ENCODE assay signal across 8 cellular contexts in the genomic region with DNA sequence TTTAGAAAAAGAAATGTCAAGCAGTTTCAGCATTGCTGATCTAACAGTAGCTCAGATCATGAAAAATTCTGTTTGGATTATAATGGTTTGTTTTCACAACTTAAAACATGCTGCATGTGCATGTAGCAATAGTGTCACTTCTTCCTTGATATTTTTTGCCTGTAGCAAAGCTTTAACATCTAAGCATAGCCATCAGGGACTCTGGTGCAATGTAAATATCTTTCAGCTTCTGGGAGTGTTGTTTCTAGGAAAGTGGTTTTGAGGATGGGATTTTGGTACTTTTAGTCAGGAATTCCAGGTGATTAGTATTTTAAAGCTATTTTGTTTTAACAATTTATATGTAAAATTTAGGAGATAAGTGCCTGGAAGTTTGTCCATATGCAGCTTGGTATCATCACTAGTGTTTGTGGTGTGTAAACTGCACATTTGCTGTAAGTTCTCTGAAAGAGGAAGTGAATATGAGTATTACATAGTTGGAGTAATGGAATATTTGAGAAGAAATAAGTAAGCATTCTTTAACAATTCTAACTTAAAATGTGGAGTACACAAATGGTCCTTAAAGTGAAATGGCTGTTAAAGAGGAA. TPM values are rescaled to one million over a fixed set of nuclear protein-coding genes. Genes with fewer than 3 reads are reported as not detected.
DNase-seq lines count a peak whose midpoint lies in the region; ATAC-seq, FAIRE-seq and TF ChIP-seq lines count a peak whose summit lies in the region.

No MANE protein-coding gene starts in this region.

- peak overlapping the region; percentile 73 for H3K27ac ChIP-seq in epithelial cell of prostate

- no peaks in the 10 kb centered on the region for H3K27me3 ChIP-seq in H7 (ENCODE audit: control insufficient read depth, insufficient read depth, low read length)

- DNase-seq in H7 (no peak), RCC 7860 (ENCODE audit: low spot score) (no peak), epithelial cell of prostate (ENCODE audit: low read depth, low spot score) (no peak), retinal pigment epithelial cell (ENCODE audit: low read depth) (no peak), left lobe of liver (ENCODE audit: low spot score) (no peak), HPDE6-E6E7 (ENCODE audit: extremely low spot score) (no peak)

- peak overlapping the region; percentile 96 for H3K4me3 ChIP-seq in H7 (ENCODE audit: insufficient read depth, low read depth, low read length)
- peak overlapping the region; percentile 81 for H3K4me3 ChIP-seq in retinal pigment epithelial cell (ENCODE audit: low read length)

- ATAC-seq in GM21423 (IDR thresholded peaks at IDR 0.05; ENCODE audit: unreplicated experiment) (no peak), GM21390 (IDR thresholded peaks at IDR 0.05; ENCODE audit: unreplicated experiment) (no peak), left lobe of liver (no peak)

- FAIRE-seq in RCC 7860 (lab: Jason Lieb, UNC) = peak; percentile 15

- no peak for TF ChIP-seq CTCF in retinal pigment epithelial cell (conservative IDR thresholded peaks at IDR 0.05; ENCODE audit: low read depth, low read length)

- H3K36me3 ChIP-seq in H7 (replicated peaks; ENCODE audit: control insufficient read depth, insufficient read depth, low read length) = no peaks in the 10 kb centered on the region

RNA-seq across cellular contexts. Expression of a gene that starts 1.9 kb away (rescaled TPM):
- total RNA-seq in H7 (2014; rRNA removed; shearing (Covaris generic)) = 12.6 and 12.8 TPM in 2 replicates
- 7.4 TPM for total RNA-seq in left lobe of liver
